ENCODE assay signal across 21 cellular contexts in the genomic region with DNA sequence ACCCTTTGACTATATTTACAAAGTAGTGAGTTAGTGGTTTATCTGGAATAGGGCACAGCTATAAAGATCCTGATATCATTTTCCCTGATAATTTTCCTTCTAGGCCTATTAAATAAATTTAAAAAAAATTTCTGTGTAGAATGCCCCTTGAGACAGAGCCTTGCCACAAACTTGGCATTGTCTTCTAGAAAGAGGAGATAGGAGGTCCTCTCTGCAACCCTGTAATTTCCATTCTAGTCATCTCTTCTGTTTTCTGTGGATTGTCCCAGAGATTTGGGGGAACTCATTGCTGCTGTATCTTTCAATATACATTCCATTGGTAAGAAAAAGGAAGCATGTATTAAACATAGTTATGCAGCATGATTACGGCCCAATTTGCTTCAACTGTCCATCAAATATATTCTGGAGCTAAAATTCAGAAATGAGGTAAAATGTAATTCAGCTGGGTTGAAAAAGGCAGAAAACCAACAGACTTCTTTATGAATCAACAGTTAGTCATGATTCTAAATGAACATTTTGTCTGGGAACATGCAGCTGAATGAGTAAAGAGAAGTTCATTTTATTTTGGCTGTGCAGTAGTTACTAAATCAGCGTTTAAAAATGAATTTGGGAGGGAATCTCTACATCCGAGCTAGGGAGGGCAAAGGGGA.
A peak's percentile ranks its signal among the peaks of the same experiment; 100 is the strongest.
DNase-seq lines count a peak whose midpoint lies in the region; ATAC-seq and TF ChIP-seq lines count a peak whose summit lies in the region.
"Had no signal": no experiment of that assay in that cellular context is flagged by ENCODE, and none has a peak within 500 bp of the region (broad histone marks: within the 10 kb centered on the region; RNA-seq: fewer than 3 reads in every experiment).

No MANE protein-coding gene starts in this region.

- peak overlapping the region; percentile 13 to 57 for H3K27ac ChIP-seq in thoracic aorta
- H3K27ac ChIP-seq: pancreas, spleen had no signal

- TF ChIP-seq CTCF in fibroblast of pulmonary artery (IDR thresholded peaks at IDR 0.05; ENCODE audit: low read length, missing control alignments) (no peak), thoracic aorta (IDR thresholded peaks at IDR 0.05) (no peak)

- no peaks in the 10 kb centered on the region for H3K27me3 Mint-ChIP-seq in activated T-cell treated with anti-CD3 and anti-CD28 coated beads, Interleukin-2, amount 50 U/mL, for 72 hours (ENCODE audit: low read depth)
- H3K27me3 Mint-ChIP-seq: activated naive CD4-positive, alpha-beta T cell treated with anti-CD3 and anti-CD28 coated beads, Interleukin-2, amount 10 ng/mL, durations not matched to agents 7 days and 5 days; CD8-positive, alpha-beta memory T cell; central memory CD8-positive, alpha-beta T cell; T-helper 17 cell had no signal

- no peak overlapping the region for H3K27ac Mint-ChIP-seq in activated T-cell treated with anti-CD3 and anti-CD28 coated beads, Interleukin-2, amount 50 U/mL, for 72 hours
- H3K27ac Mint-ChIP-seq: activated naive CD4-positive, alpha-beta T cell treated with anti-CD3 and anti-CD28 coated beads, Interleukin-2, amount 10 ng/mL, durations not matched to agents 7 days and 5 days; CD8-positive, alpha-beta memory T cell; endodermal cell; T-helper 17 cell had no signal

- no peak overlapping the region for H3K9ac ChIP-seq in adipocyte (ENCODE audit: low read length)

- H3K4me1 ChIP-seq in adipocyte (ENCODE audit: control insufficient read depth, insufficient read depth, low read length) (peaks cover 23% of the 10 kb centered on the region), thoracic aorta (ENCODE audit: control insufficient read depth in 1 of 2, low read depth in 2 of 2) (peaks cover 10 to 33% of the 10 kb centered on the region in 2 donors)
- H3K4me1 ChIP-seq: pancreas, spleen had no signal

- peaks cover 0 to 2% of the 10 kb centered on the region in 2 donors for H3K9me3 Mint-ChIP-seq in activated T-cell treated with anti-CD3 and anti-CD28 coated beads, Interleukin-2, amount 50 U/mL, for 72 hours
- H3K9me3 Mint-ChIP-seq: activated naive CD4-positive, alpha-beta T cell treated with anti-CD3 and anti-CD28 coated beads, Interleukin-2, amount 10 ng/mL, durations not matched to agents 7 days and 5 days; endodermal cell had no signal

- peak overlapping the region; percentile 59 for H3K4me3 ChIP-seq in adipocyte (ENCODE audit: low read length)
- no peak overlapping the region for H3K4me3 ChIP-seq in fibroblast of pulmonary artery (replicated peaks; ENCODE audit: low read depth, low read length)
- H3K4me3 ChIP-seq in thoracic aorta = peak overlapping the region; percentile 5
- H3K4me3 ChIP-seq: pancreas, spleen had no signal

- H3K36me3 ChIP-seq in adipocyte (ENCODE audit: control insufficient read depth, insufficient read depth, low read length, severe bottlenecking) (no peaks in the 10 kb centered on the region), thoracic aorta (no peaks in the 10 kb centered on the region)
- H3K36me3 ChIP-seq: pancreas, spleen had no signal

- ATAC-seq in thoracic aorta (ENCODE audit: insufficient number of reproducible peaks, low FRiP score, low read depth) = peak; percentile 42
- no peak for ATAC-seq in activated T-cell treated with anti-CD3 and anti-CD28 coated beads, Interleukin-2, amount 50 U/mL, for 72 hours (replicated peaks in 1 of 2)
- no peak for ATAC-seq in GM18907 (IDR thresholded peaks at IDR 0.05; ENCODE audit: unreplicated experiment)
- ATAC-seq: pancreas, T-helper 17 cell had no signal

- DNase-seq in NCI-H2029 treated with DMSO at 0.1 percent for 48 hours (lab: John Stamatoyannopoulos, UW) = peak; percentile 20
- no peak for DNase-seq in NCI-H2029 (lab: John Stamatoyannopoulos, UW)
- peak; percentile 54 for DNase-seq in adipocyte (ENCODE audit: low read depth)
- peak; percentile 50 for DNase-seq in fibroblast of pulmonary artery (ENCODE audit: low read depth)
- no peak for DNase-seq in thoracic aorta (ENCODE audit: low spot score)
- no peak for DNase-seq in activated T-cell treated with anti-CD3 and anti-CD28 coated beads, Interleukin-2, amount 50 U/mL, for 72 hours
- no peak for DNase-seq in SKM-1 treated with dmso at 0.1 percent for 144 hours (lab: John Stamatoyannopoulos, UW; ENCODE audit: unreplicated experiment)
- DNase-seq: 8988T; activated CD4-positive, CD25-positive, alpha-beta regulatory T cell treated with anti-CD3 and anti-CD28 coated beads, Interleukin-2, amount 50 U/mL, for 72 hours; activated CD8-positive, alpha-beta memory T cell treated with anti-CD3 and anti-CD28 coated beads, Interleukin-2, amount 50 U/mL, for 48 hours; activated naive CD4-positive, alpha-beta T cell treated with anti-CD3 and anti-CD28 coated beads, Interleukin-2, amount 10 ng/mL, durations not matched to agents 7 days and 5 days; CD8-positive, alpha-beta memory T cell; endodermal cell; GDM1; glutamatergic neuron; islet precursor cell; pancreas; spleen; T-helper 17 cell had no signal

- no peak overlapping the region for H3K4me3 Mint-ChIP-seq in activated T-cell treated with anti-CD3 and anti-CD28 coated beads, Interleukin-2, amount 50 U/mL, for 72 hours
- H3K4me3 Mint-ChIP-seq: activated naive CD4-positive, alpha-beta T cell treated with anti-CD3 and anti-CD28 coated beads, Interleukin-2, amount 10 ng/mL, durations not matched to agents 7 days and 5 days; CD8-positive, alpha-beta memory T cell; central memory CD8-positive, alpha-beta T cell; endodermal cell; T-helper 17 cell had no signal

- H3K9me3 ChIP-seq in adipocyte (ENCODE audit: control insufficient read depth, low read length) = no peaks in the 10 kb centered on the region
- no peaks in the 10 kb centered on the region for H3K9me3 ChIP-seq in thoracic aorta
- H3K9me3 ChIP-seq: pancreas, spleen had no signal

- H3K27me3 ChIP-seq in adipocyte (replicated peaks; ENCODE audit: control insufficient read depth, insufficient read depth, low read length) (no peaks in the 10 kb centered on the region), thoracic aorta (replicated peaks; ENCODE audit: insufficient read depth) (no peaks in the 10 kb centered on the region)
- H3K27me3 ChIP-seq: pancreas, spleen had no signal

- H3K36me3 Mint-ChIP-seq in activated T-cell treated with anti-CD3 and anti-CD28 coated beads, Interleukin-2, amount 50 U/mL, for 72 hours (ENCODE audit: insufficient read depth in 2 of 2) = no peaks in the 10 kb centered on the region
- H3K36me3 Mint-ChIP-seq: activated naive CD4-positive, alpha-beta T cell treated with anti-CD3 and anti-CD28 coated beads, Interleukin-2, amount 10 ng/mL, durations not matched to agents 7 days and 5 days; CD8-positive, alpha-beta memory T cell had no signal

- H3K4me1 Mint-ChIP-seq in activated T-cell treated with anti-CD3 and anti-CD28 coated beads, Interleukin-2, amount 50 U/mL, for 72 hours (ENCODE audit: low read depth) = no peaks in the 10 kb centered on the region
- H3K4me1 Mint-ChIP-seq: activated naive CD4-positive, alpha-beta T cell treated with anti-CD3 and anti-CD28 coated beads, Interleukin-2, amount 10 ng/mL, durations not matched to agents 7 days and 5 days; CD8-positive, alpha-beta memory T cell; central memory CD8-positive, alpha-beta T cell; endodermal cell; T-helper 17 cell had no signal

Comparison
In these comparisons a context has a peak if more than half of its experiments do, and no peak if none do; other contexts are left out.
1. DNase-seq: peak in NCI-H2029 treated with DMSO at 0.1 percent for 48 hours (single experiment), adipocyte (single experiment) and fibroblast of pulmonary artery (single experiment); none in NCI-H2029 (single experiment), thoracic aorta (single experiment), activated T-cell treated with anti-CD3 and anti-CD28 coated beads, Interleukin-2, amount 50 U/mL, for 72 hours (0 of 2) and SKM-1 treated with dmso at 0.1 percent for 144 hours (single experiment).